ENCODE assay signal across 1 cellular context in the genomic region with DNA sequence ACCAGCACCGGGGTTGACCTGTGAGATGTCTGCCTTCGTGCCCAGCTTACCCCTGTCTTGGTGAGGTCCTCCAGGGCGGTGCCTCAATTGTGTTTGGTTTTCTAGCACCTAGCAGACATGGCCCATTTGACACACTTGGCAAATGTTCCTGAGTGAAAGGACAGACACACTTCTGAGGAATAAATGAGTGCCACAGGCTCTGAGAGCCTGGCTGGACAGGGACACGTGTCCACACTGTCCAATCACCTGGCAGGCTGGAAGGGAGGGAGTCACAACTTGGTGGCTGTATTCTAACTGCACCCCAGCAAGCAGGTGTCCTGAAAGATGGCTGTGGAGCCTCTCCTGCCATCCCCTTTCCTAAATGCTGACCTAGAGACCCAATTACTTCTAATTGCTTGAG.
TF ChIP-seq lines count a peak whose summit lies in the region.

No MANE protein-coding gene starts in this region.

TF ChIP-seq in GM12878, 131 proteins besides CTCF, POLR2A, EP300 and RAD21:
- TF ChIP-seq, protein P1, sequence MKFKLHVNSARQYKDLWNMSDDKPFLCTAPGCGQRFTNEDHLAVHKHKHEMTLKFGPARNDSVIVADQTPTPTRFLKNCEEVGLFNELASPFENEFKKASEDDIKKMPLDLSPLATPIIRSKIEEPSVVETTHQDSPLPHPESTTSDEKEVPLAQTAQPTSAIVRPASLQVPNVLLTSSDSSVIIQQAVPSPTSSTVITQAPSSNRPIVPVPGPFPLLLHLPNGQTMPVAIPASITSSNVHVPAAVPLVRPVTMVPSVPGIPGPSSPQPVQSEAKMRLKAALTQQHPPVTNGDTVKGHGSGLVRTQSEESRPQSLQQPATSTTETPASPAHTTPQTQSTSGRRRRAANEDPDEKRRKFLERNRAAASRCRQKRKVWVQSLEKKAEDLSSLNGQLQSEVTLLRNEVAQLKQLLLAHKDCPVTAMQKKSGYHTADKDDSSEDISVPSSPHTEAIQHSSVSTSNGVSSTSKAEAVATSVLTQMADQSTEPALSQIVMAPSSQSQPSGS (IDR thresholded peaks at IDR 0.05; ENCODE audit: low read length): no peak
- TF ChIP-seq POLR2AphosphoS5 (IDR thresholded peaks at IDR 0.05; ENCODE audit: low read length): 0 out of 2 replicates have a peak, but pooled peaks have one; percentile 22
